In the genomic region with DNA sequence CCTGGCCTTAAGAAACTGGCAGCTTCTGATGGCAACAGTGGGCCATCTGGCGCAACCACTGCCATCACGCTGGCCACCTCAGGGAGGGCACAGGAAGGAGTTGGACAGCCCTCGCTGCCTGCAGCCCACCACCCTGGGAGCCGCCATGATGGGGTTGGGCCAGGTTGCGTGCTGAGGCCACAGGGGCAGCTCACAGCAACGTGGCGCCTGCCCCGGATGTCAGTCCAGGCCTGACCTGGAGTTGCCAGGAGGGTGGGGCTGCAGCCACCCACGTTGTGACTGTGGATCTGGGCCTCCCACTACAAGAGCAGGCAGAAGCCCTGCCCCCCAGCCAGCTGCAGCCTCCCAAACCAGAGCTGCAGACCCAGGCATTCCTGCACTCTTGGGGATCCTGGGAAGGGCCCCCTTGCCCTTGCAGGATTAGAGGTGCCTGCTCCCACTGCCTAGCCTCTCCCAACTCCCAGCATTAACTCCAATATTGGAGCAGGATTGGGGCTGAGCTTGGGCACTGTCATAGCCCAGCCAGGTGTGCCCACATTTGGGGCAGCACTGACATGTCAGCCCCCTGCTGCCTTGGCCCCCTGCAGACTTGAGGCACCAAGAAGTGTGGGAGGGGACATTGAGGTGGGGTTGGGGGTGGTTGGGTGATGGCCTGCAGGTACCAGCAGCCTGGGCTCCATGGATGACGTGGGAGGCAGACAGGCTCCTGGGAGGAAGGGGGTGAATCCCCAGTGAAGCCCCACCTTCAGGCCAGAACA, we compare ENCODE assay signal across 25 cellular contexts.
"Had no signal": no experiment of that assay in that cellular context is flagged by ENCODE, and none has a peak within 500 bp of the region (broad histone marks: within the 10 kb centered on the region; RNA-seq: fewer than 3 reads in every experiment).

No MANE protein-coding gene starts in this region.

- H2AFZ ChIP-seq: neural progenitor cell had no signal

- H3K36me3 ChIP-seq: gastrocnemius medialis, left lung, neural progenitor cell, prostate gland, right atrium auricular region, sigmoid colon, suprapubic skin, transverse colon had no signal

- ATAC-seq: esophagus mucosa; gastrocnemius medialis; left cardiac atrium; left lung; naive thymus-derived CD4-positive, alpha-beta T cell; stimulated activated naive CD8-positive, alpha-beta T cell treated with anti-CD3 and anti-CD28 coated beads, Interleukin-15, amount 100 ng/mL, for 72 hours had no signal

- H3K36me3 Mint-ChIP-seq: naive thymus-derived CD4-positive, alpha-beta T cell; neural progenitor cell had no signal

- H3K4me1 ChIP-seq: gastrocnemius medialis, left lung, prostate gland, right atrium auricular region, sigmoid colon, suprapubic skin, transverse colon had no signal

- H3K27ac Mint-ChIP-seq: endodermal cell; naive thymus-derived CD4-positive, alpha-beta T cell; neural progenitor cell; stimulated activated naive CD8-positive, alpha-beta T cell treated with anti-CD3 and anti-CD28 coated beads, Interleukin-15, amount 100 ng/mL, for 72 hours had no signal

- H3K4me3 ChIP-seq: gastrocnemius medialis, left lung, neural progenitor cell, prostate gland, right atrium auricular region, sigmoid colon, suprapubic skin, transverse colon had no signal

- H3K4me3 Mint-ChIP-seq: endodermal cell; naive thymus-derived CD4-positive, alpha-beta T cell; nephron; neural progenitor cell; stimulated activated naive CD8-positive, alpha-beta T cell treated with anti-CD3 and anti-CD28 coated beads, Interleukin-15, amount 100 ng/mL, for 72 hours had no signal

- H3K4me1 Mint-ChIP-seq: endodermal cell; naive thymus-derived CD4-positive, alpha-beta T cell; stimulated activated naive CD8-positive, alpha-beta T cell treated with anti-CD3 and anti-CD28 coated beads, Interleukin-15, amount 100 ng/mL, for 72 hours had no signal

- H3K9ac ChIP-seq: neural progenitor cell had no signal

- H3K27me3 ChIP-seq: gastrocnemius medialis, left lung, neural progenitor cell, right atrium auricular region, sigmoid colon, suprapubic skin, transverse colon had no signal

- H3K9me3 ChIP-seq: gastrocnemius medialis, left lung, prostate gland, right atrium auricular region, sigmoid colon, suprapubic skin, transverse colon had no signal

- H3K4me2 ChIP-seq: neural progenitor cell had no signal

- H3K27ac ChIP-seq: epithelial cell of prostate, gastrocnemius medialis, left lung, neural progenitor cell, prostate gland, right atrium auricular region, sigmoid colon, suprapubic skin, transverse colon had no signal

- DNase-seq: cerebellar nuclear complex; cortex of kidney; endodermal cell; foreskin fibroblast; gastrocnemius medialis; head of caudate nucleus; left cardiac atrium; mammary epithelial cell; mesendoderm; midbrain; naive thymus-derived CD4-positive, alpha-beta T cell; nucleus accumbens; sigmoid colon; stimulated activated CD4-positive, alpha-beta T cell treated with anti-CD3 and anti-CD28 coated beads, Interleukin-4, amount 100 ng/mL, for 4 hours; stimulated activated naive CD4-positive, alpha-beta T cell; stimulated activated naive CD8-positive, alpha-beta T cell treated with anti-CD3 and anti-CD28 coated beads, Interleukin-15, amount 100 ng/mL, for 72 hours; transverse colon had no signal
